2 cellular contexts compared by ENCODE assay signal in genomic region chr13:113645329-113645728, GRCh38.
TF ChIP-seq lines count a peak whose summit lies in the region.

No MANE protein-coding gene starts in this region.

TF ChIP-seq in liver, 16 proteins besides CTCF, POLR2A, EP300 and RAD21:
- TF ChIP-seq FOXA1 (IDR thresholded peaks at IDR 0.05) (no peak), GABPA (IDR thresholded peaks at IDR 0.05 in 1 of 2, conservative IDR thresholded peaks at IDR 0.05 in 1 of 2) (no peak), EGR1 (IDR thresholded peaks at IDR 0.05; ENCODE audit: low read depth in 2 of 2) (no peak), YY1 (IDR thresholded peaks at IDR 0.05) (no peak), RXRA (IDR thresholded peaks at IDR 0.05) (peak in 1 of 2 donors; percentile 86), ZBTB33 (IDR thresholded peaks at IDR 0.05) (peak; percentile 16), SP1 (IDR thresholded peaks at IDR 0.05) (no peak), FOXA2 (IDR thresholded peaks at IDR 0.05) (peak; percentile 30), HNF4A (conservative IDR thresholded peaks at IDR 0.05) (peak in 1 of 2 donors; percentile 51)
- TF ChIP-seq, protein P1, sequence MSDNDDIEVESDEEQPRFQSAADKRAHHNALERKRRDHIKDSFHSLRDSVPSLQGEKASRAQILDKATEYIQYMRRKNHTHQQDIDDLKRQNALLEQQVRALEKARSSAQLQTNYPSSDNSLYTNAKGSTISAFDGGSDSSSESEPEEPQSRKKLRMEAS (IDR thresholded peaks at IDR 0.05), result no peak
TF ChIP-seq in liver: peak in this region for 4.

TF ChIP-seq in HepG2, 621 proteins besides CTCF, POLR2A, EP300 and RAD21:
- no peak for TF ChIP-seq EZH2 (conservative IDR thresholded peaks at IDR 0.05; ENCODE audit: low read depth, low read length)
- no peak for TF ChIP-seq SP5 (CRISPR knock-in tag; IDR thresholded peaks at IDR 0.05; ENCODE audit: borderline replicate concordance, low read depth)
- TF ChIP-seq FIP1L1 (IDR thresholded peaks at IDR 0.05; ENCODE audit: borderline replicate concordance, insufficient read depth, low read depth, low read length), result no peak
- no peak for TF ChIP-seq HMGA1 (CRISPR knock-in tag; conservative IDR thresholded peaks at IDR 0.05)
- no peak for TF ChIP-seq ZNF12 (CRISPR knock-in tag; IDR thresholded peaks at IDR 0.05)
- no peak for TF ChIP-seq FOXA1 (IDR thresholded peaks at IDR 0.05)
- no peak for TF ChIP-seq FOXA1 (CRISPR knock-in tag; IDR thresholded peaks at IDR 0.05)
- TF ChIP-seq ZNF530 (CRISPR knock-in tag; IDR thresholded peaks at IDR 0.05; ENCODE audit: low read depth), result no peak
- TF ChIP-seq U2AF2 (IDR thresholded peaks at IDR 0.05; ENCODE audit: low read depth, low read length), result no peak
- TF ChIP-seq, protein P2, sequence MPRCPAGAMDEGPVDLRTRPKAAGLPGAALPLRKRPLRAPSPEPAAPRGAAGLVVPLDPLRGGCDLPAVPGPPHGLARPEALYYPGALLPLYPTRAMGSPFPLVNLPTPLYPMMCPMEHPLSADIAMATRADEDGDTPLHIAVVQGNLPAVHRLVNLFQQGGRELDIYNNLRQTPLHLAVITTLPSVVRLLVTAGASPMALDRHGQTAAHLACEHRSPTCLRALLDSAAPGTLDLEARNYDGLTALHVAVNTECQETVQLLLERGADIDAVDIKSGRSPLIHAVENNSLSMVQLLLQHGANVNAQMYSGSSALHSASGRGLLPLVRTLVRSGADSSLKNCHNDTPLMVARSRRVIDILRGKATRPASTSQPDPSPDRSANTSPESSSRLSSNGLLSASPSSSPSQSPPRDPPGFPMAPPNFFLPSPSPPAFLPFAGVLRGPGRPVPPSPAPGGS (CRISPR knock-in tag; IDR thresholded peaks at IDR 0.05), result no peak
- no peak for TF ChIP-seq ZNF557 (CRISPR knock-in tag; IDR thresholded peaks at IDR 0.05)
- TF ChIP-seq CBX1 (IDR thresholded peaks at IDR 0.05; ENCODE audit: low read depth), result no peak
- TF ChIP-seq MZF1 (CRISPR knock-in tag; IDR thresholded peaks at IDR 0.05; ENCODE audit: borderline replicate concordance), result no peak
- no peak for TF ChIP-seq RFX3 (CRISPR knock-in tag; IDR thresholded peaks at IDR 0.05)
- TF ChIP-seq ZBTB2 (CRISPR knock-in tag; IDR thresholded peaks at IDR 0.05; ENCODE audit: low read depth), result no peak
- TF ChIP-seq SPEN (CRISPR knock-in tag; IDR thresholded peaks at IDR 0.05; ENCODE audit: low read depth), result no peak
